Comparison of ENCODE assay signal across 25 cellular contexts in genomic region chr12:1726753-1727152, GRCh38. TPM values are rescaled to one million over a fixed set of nuclear protein-coding genes. Genes with fewer than 3 reads are reported as not detected.
DNase-seq lines count a peak whose midpoint lies in the region; ATAC-seq, FAIRE-seq and TF ChIP-seq lines count a peak whose summit lies in the region.
"Had no signal": no experiment of that assay in that cellular context is flagged by ENCODE, and none has a peak within 500 bp of the region (broad histone marks: within the 10 kb centered on the region; RNA-seq: fewer than 3 reads in every experiment).

No MANE protein-coding gene starts in this region.

- H3K36me3 ChIP-seq in K562 (ENCODE audit: control insufficient read depth, insufficient read depth, low read length): peaks cover 13% of the 10 kb centered on the region; the same call in 1 of the 3 replicates
- H3K36me3 ChIP-seq in psoas muscle (ENCODE audit: insufficient read depth in 1 of 2, low read depth in 1 of 2): peaks cover 0 to 3% of the 10 kb centered on the region in 2 donors

- H3K27me3 ChIP-seq in K562 (ENCODE audit: control insufficient read depth in 2 of 2, insufficient read depth in 2 of 2, low read length in 2 of 2) (no peaks in the 10 kb centered on the region), psoas muscle (ENCODE audit: insufficient read depth in 3 of 3, low read length in 2 of 3) (no peaks in the 10 kb centered on the region)

- H2AFZ ChIP-seq in K562 (ENCODE audit: low read depth, low read length): no peak overlapping the region
- H2AFZ ChIP-seq: GM23248 had no signal

- ATAC-seq in K562 (no peak), psoas muscle (no peak)

- TF ChIP-seq POLR2A in H54 (IDR thresholded peaks at IDR 0.05; ENCODE audit: low read depth, low read length): no peak
- TF ChIP-seq POLR2A in K562 (conservative IDR thresholded peaks at IDR 0.05): no peak

- POLR2A ChIA-PET in K562 (lab: Yijun Ruan, JAX): no interaction called here

- no peak overlapping the region for H3K9ac ChIP-seq in K562 (ENCODE audit: insufficient read depth in 1 of 2, low read depth in 2 of 2, low read length in 2 of 2)
- H3K9ac ChIP-seq: GM23248 had no signal

- CTCF ChIA-PET in K562 (lab: Yijun Ruan, JAX; ENCODE audit: low intra/inter-chr PET ratio): no interaction called here

- H3K27ac ChIP-seq in K562 (ENCODE audit: extremely low read depth, low read depth, low read length): no peak overlapping the region
- H3K27ac ChIP-seq in psoas muscle: no peak overlapping the region
- H3K27ac ChIP-seq: GM23248, SK-N-MC had no signal

- TF ChIP-seq CTCF in K562 (IDR thresholded peaks at IDR 0.05 in 2 of 3, conservative IDR thresholded peaks at IDR 0.05 in 1 of 3; ENCODE audit: insufficient read depth in 2 of 3, low read depth in 1 of 3, low read length in 3 of 3) (no peak), nephron progenitor cell (IDR thresholded peaks at IDR 0.05) (no peak), type B pancreatic cell (conservative IDR thresholded peaks at IDR 0.05) (no peak), psoas muscle (IDR thresholded peaks at IDR 0.05) (no peak)

- H3K4me1 Mint-ChIP-seq in nephron progenitor cell (peaks cover 13% of the 10 kb centered on the region), type B pancreatic cell (ENCODE audit: unreplicated experiment) (no peaks in the 10 kb centered on the region)

- H3K9me1 ChIP-seq in K562 (ENCODE audit: control insufficient read depth, insufficient read depth, low read length): no peaks in the 10 kb centered on the region

- H3K36me3 Mint-ChIP-seq in nephron progenitor cell (ENCODE audit: low read depth): peaks cover 82% of the 10 kb centered on the region
- H3K36me3 Mint-ChIP-seq in type B pancreatic cell: peaks cover 45% of the 10 kb centered on the region

- TF ChIP-seq EP300 in K562 (IDR thresholded peaks at IDR 0.05; ENCODE audit: low read length): no peak

- in situ Hi-C loops in K562 (cut with MboI): no loop called here

- no peak for DNase-seq in H54 (ENCODE audit: insufficient read length, low spot score)
- no peak for DNase-seq in K562 (ENCODE audit: extremely low read depth in 1 of 4, low spot score in 3 of 4)
- no peak for DNase-seq in nephron progenitor cell
- no peak for DNase-seq in type B pancreatic cell (ENCODE audit: extremely low spot score, unreplicated experiment)
- no peak for DNase-seq in activated T-cell treated with anti-CD3 and anti-CD28 coated beads for 4 hours
- no peak for DNase-seq in psoas muscle
- no peak for DNase-seq in midbrain (lab: John Stamatoyannopoulos, UW)
- DNase-seq: C1 segment of cervical spinal cord; CD4-positive, alpha-beta memory T cell; COR-L47; DMS53; GM23248; H9; NCI-H1092; NCI-H1417 treated with DMSO at 0.1 percent for 48 hours; NCI-H1694 treated with DMSO at 0.1 percent for 48 hours; NCI-H2081 treated with DMSO at 0.1 percent for 48 hours; NCI-H2171 treated with DMSO at 0.1 percent for 48 hours; NCI-H345; NCI-H524; NCI-H748 treated with DMSO at 0.1 percent for 48 hours; SIG-M5 had no signal

- no peak overlapping the region for H3K4me2 ChIP-seq in K562 (ENCODE audit: insufficient read depth, low read length)

- H4K20me1 ChIP-seq in K562 (replicated peaks; ENCODE audit: control insufficient read depth, insufficient read depth, low read length): no peaks in the 10 kb centered on the region

- H3K27ac Mint-ChIP-seq in nephron progenitor cell (peak overlapping the region; percentile 78), type B pancreatic cell (peak overlapping the region; percentile 22)
- H3K27ac Mint-ChIP-seq: H9 had no signal

- WGBS in K562 (ENCODE audit: insufficient coverage, low coverage, missing lambda C conversion rate): 80% methylated on average over 3 of the region's 3 CpGs
- 64 to 75% (median 64%) methylated on average over 3 of the region's 3 CpGs for WGBS in psoas muscle, 3 donors

- no peak overlapping the region for H3K4me3 ChIP-seq in K562
- no peak overlapping the region for H3K4me3 ChIP-seq in psoas muscle
- H3K4me3 ChIP-seq: GM23248, SK-N-MC had no signal

- H3K27me3 Mint-ChIP-seq in nephron progenitor cell (ENCODE audit: low read depth, poor library complexity): no peaks in the 10 kb centered on the region
- H3K27me3 Mint-ChIP-seq in type B pancreatic cell: no peaks in the 10 kb centered on the region
- H3K27me3 Mint-ChIP-seq: CD4-positive, alpha-beta memory T cell had no signal

- intact Hi-C loops in K562 (cut with micrococcal nuclease): no loop called here
- intact Hi-C loops in psoas muscle (cut with DNase I): no loop called here

- FAIRE-seq in H54 (lab: Jason Lieb, UNC) (peak; percentile 36), K562 (lab: Jason Lieb, UNC) (no peak)
- FAIRE-seq: GM18507, RCC 7860 had no signal

- peaks cover 89% of the 10 kb centered on the region for H3K79me2 ChIP-seq in K562 (ENCODE audit: control insufficient read depth, insufficient read depth, low read length)

- H3K4me3 Mint-ChIP-seq in nephron progenitor cell: no peak overlapping the region
- H3K4me3 Mint-ChIP-seq in type B pancreatic cell: no peak overlapping the region
- H3K4me3 Mint-ChIP-seq: CD4-positive, alpha-beta memory T cell; H9 had no signal

- H3K9me3 ChIP-seq in K562 (replicated peaks; ENCODE audit: control insufficient read depth, insufficient read depth, low read depth, low read length) (no peaks in the 10 kb centered on the region), psoas muscle (no peaks in the 10 kb centered on the region)

- no TSS peak for BruUV-seq in K562 (replicated peaks; lab: Mats Ljungman, UMichigan)

- TF ChIP-seq RAD21 in K562 (CRISPR knock-in tag; conservative IDR thresholded peaks at IDR 0.05 in 1 of 2, IDR thresholded peaks at IDR 0.05 in 1 of 2): no peak

- H3K4me1 ChIP-seq in K562 (replicated peaks in 1 of 2; ENCODE audit: control insufficient read depth in 2 of 2, insufficient read depth in 2 of 2, low read length in 2 of 2): peaks cover 11 to 20% of the 10 kb centered on the region in 2 experiments; a peak in 4 of 5 replicates
- H3K4me1 ChIP-seq in psoas muscle: peaks cover 40% of the 10 kb centered on the region

- H3K9me3 Mint-ChIP-seq in nephron progenitor cell: peaks cover 21% of the 10 kb centered on the region
- H3K9me3 Mint-ChIP-seq in type B pancreatic cell: no peaks in the 10 kb centered on the region
- H3K9me3 Mint-ChIP-seq: CD4-positive, alpha-beta memory T cell; H9 had no signal

TF ChIP-seq in K562, 482 proteins besides CTCF, POLR2A, EP300 and RAD21 (continues in another document):
- TF ChIP-seq ATF3 (IDR thresholded peaks at IDR 0.05) (no peak), ATF3 (CRISPR knock-in tag; conservative IDR thresholded peaks at IDR 0.05) (no peak), TARDBP (IDR thresholded peaks at IDR 0.05) (no peak), HMG20B (CRISPR knock-in tag; IDR thresholded peaks at IDR 0.05) (no peak), COPS2 (conservative IDR thresholded peaks at IDR 0.05) (no peak), RNF2 (IDR thresholded peaks at IDR 0.05) (no peak), KDM2B (CRISPR knock-in tag; IDR thresholded peaks at IDR 0.05) (no peak), SMC3 (conservative IDR thresholded peaks at IDR 0.05; ENCODE audit: insufficient read depth, low read depth, low read length) (no peak), ZNF316 (IDR thresholded peaks at IDR 0.05) (peak; percentile 80), RBM14 (IDR thresholded peaks at IDR 0.05; ENCODE audit: borderline replicate concordance, insufficient read depth, low read depth, low read length) (no peak), DACH1 (IDR thresholded peaks at IDR 0.05; ENCODE audit: partially characterized antibody) (no peak), NR4A1 (CRISPR knock-in tag; IDR thresholded peaks at IDR 0.05) (no peak), NR4A1 (tag; IDR thresholded peaks at IDR 0.05) (no peak), KLF6 (CRISPR knock-in tag; IDR thresholded peaks at IDR 0.05; ENCODE audit: borderline replicate concordance) (no peak), EZH2 (IDR thresholded peaks at IDR 0.05; ENCODE audit: borderline replicate concordance, low read depth, low read length) (no peak), MAFG (tag; conservative IDR thresholded peaks at IDR 0.05) (peak; percentile 65), PURB (CRISPR knock-in tag; IDR thresholded peaks at IDR 0.05; ENCODE audit: low read depth) (no peak), JUNB (CRISPR knock-in tag; conservative IDR thresholded peaks at IDR 0.05) (no peak), SUPT5H (IDR thresholded peaks at IDR 0.05) (no peak), TEAD1 (CRISPR knock-in tag; IDR thresholded peaks at IDR 0.05) (no peak), MAFF (IDR thresholded peaks at IDR 0.05; ENCODE audit: low read length) (peak; percentile 42; the same call in 1 of the 2 replicates)

RNA-seq across cellular contexts. Expression of gene ADIPOR2, which starts 35.9 kb away (rescaled TPM):
- total RNA-seq in K562 (2011; cell fraction: chromatin; rRNA removed; ENCODE audit: low replicate concordance): 43.4 and 113 TPM in 2 replicates
- 28.3 and 33.6 TPM in 2 replicates for total RNA-seq in K562 (2011; cell fraction: nucleolus; rRNA removed)
- total RNA-seq in K562 (2011; cell fraction: nucleoplasm; rRNA removed): 69.6 and 116 TPM in 2 replicates
- total RNA-seq in K562 (2014; rRNA removed) (22.8 and 23.2 TPM in 2 replicates), K562 (2014; rRNA removed; fragmentation: Illumina TruSeq; extraction: Trizol) (58.8 and 62.4 TPM in 2 replicates), K562 (2015; rRNA removed; fragmentation: Illumina TruSeq; extraction: Trizol) (42.0 and 46.0 TPM in 2 replicates), K562 (2021) (50.9 and 59.1 TPM in 2 replicates), type B pancreatic cell (ENCODE audit: low replicate concordance) (49.2 and 103 TPM in 2 replicates), psoas muscle (10 to 100 TPM; 36.7 to 49.4 (median 43.2) TPM)
- polyA plus RNA-seq in K562 (2011; rRNA removed) (39.2 and 63.5 TPM in 2 replicates), K562 (2014; fragmentation: Illumina TruSeq; extraction: Trizol) (51.3 and 56.8 TPM in 2 replicates), K562 (2014; fragmentation: Nextera tagmentation; extraction: Ambion mirVana) (10 to 100 TPM; 10.9 to 15.6 TPM), K562 (2014; rRNA removed) (39.4 and 40.2 TPM in 2 replicates), psoas muscle (10 to 100 TPM; 28.6 to 52.1 (median 44.2) TPM)
- 25.2 and 37.9 TPM in 2 replicates for polyA plus RNA-seq in K562 (2011; cell fraction: cytosol; rRNA removed)
- 26.1 and 34.1 TPM in 2 replicates for polyA plus RNA-seq in K562 (2011; cell fraction: nucleus; rRNA removed)
- 38.7 and 40.1 TPM in 2 replicates for polyA plus RNA-seq in K562 (2012)
- 51.2 and 62.6 TPM in 2 replicates for polyA minus RNA-seq in K562 (2011; rRNA and poly(A)+ RNA removed)
- 21.6 and 24.5 TPM in 2 replicates for polyA minus RNA-seq in K562 (2011; cell fraction: cytosol; rRNA and poly(A)+ RNA removed)
- 16.8 and 23.4 TPM in 2 replicates for polyA minus RNA-seq in K562 (2011; cell fraction: nucleus; rRNA and poly(A)+ RNA removed)
